In genomic region chr22:36455571-36456458, GRCh38 we compare ENCODE assay signal across 8 cellular contexts. TPM values are rescaled to one million over a fixed set of nuclear protein-coding genes. Genes with fewer than 3 reads are reported as not detected.
DNase-seq lines count a peak whose midpoint lies in the region; ATAC-seq and TF ChIP-seq lines count a peak whose summit lies in the region.

No MANE protein-coding gene starts in this region.

- TF ChIP-seq CTCF in thoracic aorta (IDR thresholded peaks at IDR 0.05) = no peak

- no peaks in the 10 kb centered on the region for H3K27me3 ChIP-seq in layer of hippocampus (ENCODE audit: control insufficient read depth, insufficient read depth, low read length)
- H3K27me3 ChIP-seq in thoracic aorta (replicated peaks; ENCODE audit: insufficient read depth) = no peaks in the 10 kb centered on the region

- peak; percentile 25 for ATAC-seq in thoracic aorta (ENCODE audit: insufficient number of reproducible peaks, low FRiP score, low read depth)

- peak overlapping the region; percentile 74 for H3K27ac Mint-ChIP-seq in T-helper 2 cell treated with Interferon-gamma antibody and Interleukin-4, amounts not matched to agents 5 μg/mL and 100 μg/mL, for 36 hours
- H3K27ac Mint-ChIP-seq in activated T-helper 1 cell treated with anti-CD3 and anti-CD28 coated beads, Interleukin-12 subunit alpha, Interleukin-12 subunit beta, Interleukin-2, Interleukin-4 antibody, amounts not matched to agents 30 ng/mL and 10 ng/mL and 1 ng/mL, durations not matched to agents 14 hours and 24 hours and 36 hours = peak overlapping the region; percentile 20

- H3K4me1 Mint-ChIP-seq in T-helper 2 cell treated with Interferon-gamma antibody and Interleukin-4, amounts not matched to agents 5 μg/mL and 100 μg/mL, for 36 hours (ENCODE audit: low read depth) = peaks cover 46% of the 10 kb centered on the region
- H3K4me1 Mint-ChIP-seq in activated T-helper 1 cell treated with anti-CD3 and anti-CD28 coated beads, Interleukin-12 subunit alpha, Interleukin-12 subunit beta, Interleukin-2, Interleukin-4 antibody, amounts not matched to agents 30 ng/mL and 10 ng/mL and 1 ng/mL, durations not matched to agents 14 hours and 24 hours and 36 hours (ENCODE audit: low read depth) = peaks cover 39% of the 10 kb centered on the region

- peaks cover 32 to 70% of the 10 kb centered on the region in 2 donors for H3K4me1 ChIP-seq in thoracic aorta (ENCODE audit: control insufficient read depth in 1 of 2, low read depth in 2 of 2)

- DNase-seq in T-helper 2 cell treated with Interferon-gamma antibody and Interleukin-4, amounts not matched to agents 5 μg/mL and 100 μg/mL, for 36 hours (ENCODE audit: low spot score) = no peak
- DNase-seq in T-helper 2 cell (no peak), thoracic aorta (ENCODE audit: low spot score) (no peak), NAMALWA (ENCODE audit: low spot score) (no peak)
- DNase-seq in activated T-helper 1 cell treated with anti-CD3 and anti-CD28 coated beads, Interleukin-12 subunit alpha, Interleukin-12 subunit beta, Interleukin-2, Interleukin-4 antibody, amounts not matched to agents 30 ng/mL and 10 ng/mL and 1 ng/mL, durations not matched to agents 14 hours and 24 hours and 36 hours (ENCODE audit: low spot score) = no peak
- no peak for DNase-seq in stimulated activated CD8-positive, alpha-beta memory T cell treated with anti-CD3 and anti-CD28 coated beads, Interleukin-4, amount 100 ng/mL, for 48 hours
- DNase-seq in stimulated activated CD4-positive, alpha-beta T cell treated with anti-CD3 and anti-CD28 coated beads, Interleukin-4, amount 100 ng/mL, for 24 hours = no peak

- peak overlapping the region; percentile 76 for H3K4me3 Mint-ChIP-seq in T-helper 2 cell treated with Interferon-gamma antibody and Interleukin-4, amounts not matched to agents 5 μg/mL and 100 μg/mL, for 36 hours
- peak overlapping the region; percentile 67 for H3K4me3 Mint-ChIP-seq in activated T-helper 1 cell treated with anti-CD3 and anti-CD28 coated beads, Interleukin-12 subunit alpha, Interleukin-12 subunit beta, Interleukin-2, Interleukin-4 antibody, amounts not matched to agents 30 ng/mL and 10 ng/mL and 1 ng/mL, durations not matched to agents 14 hours and 24 hours and 36 hours

- peaks cover 2% of the 10 kb centered on the region for H3K36me3 Mint-ChIP-seq in T-helper 2 cell treated with Interferon-gamma antibody and Interleukin-4, amounts not matched to agents 5 μg/mL and 100 μg/mL, for 36 hours (ENCODE audit: low read depth)
- no peaks in the 10 kb centered on the region for H3K36me3 Mint-ChIP-seq in activated T-helper 1 cell treated with anti-CD3 and anti-CD28 coated beads, Interleukin-12 subunit alpha, Interleukin-12 subunit beta, Interleukin-2, Interleukin-4 antibody, amounts not matched to agents 30 ng/mL and 10 ng/mL and 1 ng/mL, durations not matched to agents 14 hours and 24 hours and 36 hours (ENCODE audit: low read depth)

- no peaks in the 10 kb centered on the region for H3K9me3 Mint-ChIP-seq in T-helper 2 cell treated with Interferon-gamma antibody and Interleukin-4, amounts not matched to agents 5 μg/mL and 100 μg/mL, for 36 hours
- H3K9me3 Mint-ChIP-seq in activated T-helper 1 cell treated with anti-CD3 and anti-CD28 coated beads, Interleukin-12 subunit alpha, Interleukin-12 subunit beta, Interleukin-2, Interleukin-4 antibody, amounts not matched to agents 30 ng/mL and 10 ng/mL and 1 ng/mL, durations not matched to agents 14 hours and 24 hours and 36 hours = no peaks in the 10 kb centered on the region

- peak overlapping the region; percentile 84 for H3K4me3 ChIP-seq in thoracic aorta

- H3K27ac ChIP-seq in layer of hippocampus (ENCODE audit: low read depth, low read length) = peak overlapping the region; percentile 76
- peak overlapping the region; percentile 95 to 96 for H3K27ac ChIP-seq in thoracic aorta

- H3K36me3 ChIP-seq in thoracic aorta = no peaks in the 10 kb centered on the region

- intact Hi-C loops in activated T-helper 1 cell treated with anti-CD3 and anti-CD28 coated beads, Interleukin-12 subunit alpha, Interleukin-12 subunit beta, Interleukin-2, Interleukin-4 antibody, amounts not matched to agents 30 ng/mL and 10 ng/mL and 1 ng/mL, durations not matched to agents 14 hours and 24 hours and 36 hours (cut with micrococcal nuclease) = loop anchor here (1.0 to 2.0 kb wide), 7 partner anchors 15 to 117 kb away; partner anchors contain the start of genes EIF3D, FOXRED2 and TXN2

- H3K27me3 Mint-ChIP-seq in T-helper 2 cell treated with Interferon-gamma antibody and Interleukin-4, amounts not matched to agents 5 μg/mL and 100 μg/mL, for 36 hours (ENCODE audit: low read depth) = no peaks in the 10 kb centered on the region
- H3K27me3 Mint-ChIP-seq in activated T-helper 1 cell treated with anti-CD3 and anti-CD28 coated beads, Interleukin-12 subunit alpha, Interleukin-12 subunit beta, Interleukin-2, Interleukin-4 antibody, amounts not matched to agents 30 ng/mL and 10 ng/mL and 1 ng/mL, durations not matched to agents 14 hours and 24 hours and 36 hours (ENCODE audit: insufficient read depth) = no peaks in the 10 kb centered on the region

- H3K9me3 ChIP-seq in thoracic aorta = no peaks in the 10 kb centered on the region

RNA-seq across cellular contexts. Expression of gene TXN2, which starts 25.6 kb away (rescaled TPM):
- total RNA-seq in activated T-helper 1 cell treated with anti-CD3 and anti-CD28 coated beads, Interleukin-12 subunit alpha, Interleukin-12 subunit beta, Interleukin-2, Interleukin-4 antibody, amounts not matched to agents 30 ng/mL and 10 ng/mL and 1 ng/mL, durations not matched to agents 14 hours and 24 hours and 36 hours = 95.2 and 95.3 TPM in 2 replicates
- 10 to 100 TPM; 26.7 to 31.4 TPM for total RNA-seq in thoracic aorta

RNA-seq across cellular contexts. Expression of gene FOXRED2, which starts 51.0 kb away (rescaled TPM):
- total RNA-seq in activated T-helper 1 cell treated with anti-CD3 and anti-CD28 coated beads, Interleukin-12 subunit alpha, Interleukin-12 subunit beta, Interleukin-2, Interleukin-4 antibody, amounts not matched to agents 30 ng/mL and 10 ng/mL and 1 ng/mL, durations not matched to agents 14 hours and 24 hours and 36 hours = 22.3 and 25.0 TPM in 2 replicates
- total RNA-seq in thoracic aorta = 10 to 100 TPM in 1 of 2 donors, 1 to 10 TPM in 1; 6.8 to 13.8 TPM
